In genomic region chr2:11551569-11552259, GRCh38 we compare ENCODE assay signal across 17 cellular contexts.
"Had no signal": no experiment of that assay in that cellular context is flagged by ENCODE, and none has a peak within 500 bp of the region (broad histone marks: within the 10 kb centered on the region; RNA-seq: fewer than 3 reads in every experiment).

No MANE protein-coding gene starts in this region.

- FAIRE-seq: keratinocyte, small intestine had no signal

- H3K4me3 ChIP-seq: cardiac muscle cell, esophagus muscularis mucosa, gastroesophageal sphincter, tibial nerve had no signal

- H3K9me3 Mint-ChIP-seq: natural killer cell had no signal

- H3K4me3 Mint-ChIP-seq: mesothelial cell of epicardium, natural killer cell had no signal

- DNase-seq: effector memory CD4-positive, alpha-beta T cell; glutamatergic neuron; left cardiac atrium; mammary epithelial cell; natural killer cell; occipital lobe; small intestine; stimulated activated CD4-positive, alpha-beta T cell treated with anti-CD3 and anti-CD28 coated beads, Interleukin-12 subunit alpha, Interleukin-12 subunit beta, amount 100 ng/mL, for 4 hours; stimulated activated CD4-positive, alpha-beta T cell treated with anti-CD3 and anti-CD28 coated beads, Interleukin-2, amount 100 ng/mL, for 48 hours; stimulated activated naive CD4-positive, alpha-beta T cell treated with Interleukin-2 at 50 U/mL for 16 hours had no signal

- H3K27ac Mint-ChIP-seq: mesothelial cell of epicardium, natural killer cell had no signal

- ATAC-seq: gastroesophageal sphincter, left cardiac atrium, natural killer cell had no signal

- H3K27ac ChIP-seq: cardiac muscle cell, epithelial cell of prostate, esophagus muscularis mucosa, gastroesophageal sphincter, tibial nerve had no signal

- H3K36me3 Mint-ChIP-seq: natural killer cell had no signal

- H3K27me3 ChIP-seq: cardiac muscle cell, tibial nerve had no signal

- H3K4me1 ChIP-seq: esophagus muscularis mucosa, gastroesophageal sphincter, tibial nerve had no signal

- H3K36me3 ChIP-seq: cardiac muscle cell, esophagus muscularis mucosa, gastroesophageal sphincter, tibial nerve had no signal
